ENCODE assay signal across 1 cellular context in genomic region chrX:139202742-139203410, GRCh38.
TF ChIP-seq lines count a peak whose summit lies in the region.

No MANE protein-coding gene starts in this region.

TF ChIP-seq in WTC11, 78 proteins besides CTCF, POLR2A, EP300 and RAD21 (continued from another document):
- TF ChIP-seq USF2 (CRISPR knock-in tag; IDR thresholded peaks at IDR 0.05) (no peak), JUN (CRISPR knock-in tag; IDR thresholded peaks at IDR 0.05) (no peak)
